In genomic region chr4:76767983-76768382, GRCh38 we compare ENCODE assay signal across 18 cellular contexts.
DNase-seq lines count a peak whose midpoint lies in the region; ATAC-seq and TF ChIP-seq lines count a peak whose summit lies in the region.
"Had no signal": no experiment of that assay in that cellular context is flagged by ENCODE, and none has a peak within 500 bp of the region (broad histone marks: within the 10 kb centered on the region; RNA-seq: fewer than 3 reads in every experiment).

No MANE protein-coding gene starts in this region.

- H3K79me2 ChIP-seq in mesendoderm (ENCODE audit: control insufficient read depth, insufficient read depth, low read length) = no peaks in the 10 kb centered on the region

- H3K79me1 ChIP-seq in mesendoderm (ENCODE audit: low read length) = no peaks in the 10 kb centered on the region

- H3K4me3 ChIP-seq in HUES48 (ENCODE audit: low read depth, low read length) = no peak overlapping the region
- H3K4me3 ChIP-seq in astrocyte of the spinal cord (ENCODE audit: low read depth, low read length) = no peak overlapping the region
- H3K4me3 ChIP-seq in mesendoderm (ENCODE audit: low read length) = no peak overlapping the region
- no peak overlapping the region for H3K4me3 ChIP-seq in right cardiac atrium (ENCODE audit: low read length)
- no peak overlapping the region for H3K4me3 ChIP-seq in heart left ventricle
- H3K4me3 ChIP-seq: cardiac muscle cell, psoas muscle, SJCRH30, upper lobe of right lung had no signal

- intact Hi-C loops in right cardiac atrium (cut with DNase I) (no loop called here), heart left ventricle (cut with DNase I) (loop anchor here in 1 of 10 donors (10.0 kb wide), 1 partner anchor 333 kb away; the partner anchor contains the start of gene SHROOM3)

- no CpG with 5 or more reads among the region's 2 CpGs for WGBS in mesendoderm (ENCODE audit: extremely low coverage, insufficient coverage, low lambda C conversion rate)
- WGBS in right cardiac atrium = 48% methylated on average over 2 of the region's 2 CpGs
- 47 to 64% (median 56%) methylated on average over 2 of the region's 2 CpGs for WGBS in heart left ventricle, 4 donors

- no peak overlapping the region for H2BK120ac ChIP-seq in mesendoderm (ENCODE audit: low read depth, low read length)

- no peak overlapping the region for H3K23ac ChIP-seq in mesendoderm (ENCODE audit: low read length)

- no peak overlapping the region for H4K8ac ChIP-seq in mesendoderm (ENCODE audit: low read depth, low read length)

- H2BK15ac ChIP-seq in mesendoderm (replicated peaks; ENCODE audit: low read depth) = no peak overlapping the region

- in situ Hi-C loops in astrocyte of the spinal cord (cut with HindIII; ENCODE audit: low sequenced_read_pairs) = no loop called here

- TF ChIP-seq POLR2A in heart left ventricle (IDR thresholded peaks at IDR 0.05) = no peak

- peak overlapping the region; percentile 48 for H3K27ac ChIP-seq in HUES48 (ENCODE audit: low read depth, low read length)
- H3K27ac ChIP-seq in mesendoderm (ENCODE audit: low read depth, low read length) = peak overlapping the region; percentile 53
- H3K27ac ChIP-seq in right cardiac atrium (ENCODE audit: low read length) = no peak overlapping the region
- no peak overlapping the region for H3K27ac ChIP-seq in heart left ventricle
- H3K27ac ChIP-seq: cardiac muscle cell, psoas muscle, SJCRH30, upper lobe of right lung had no signal

- no peak overlapping the region for H2BK5ac ChIP-seq in mesendoderm (ENCODE audit: low read length)

- H3K36me3 ChIP-seq in HUES48 (ENCODE audit: control insufficient read depth, insufficient read depth, low read length) (peaks cover 59% of the 10 kb centered on the region), mesendoderm (ENCODE audit: control insufficient read depth, insufficient read depth, low read length) (no peaks in the 10 kb centered on the region), heart left ventricle (peaks cover 0 to 23% (median 12%) of the 10 kb centered on the region in 9 donors)

- H3K4me2 ChIP-seq in mesendoderm (ENCODE audit: low read length) = no peak overlapping the region

- DNase-seq in AG08395 (ENCODE audit: low spot score) (peak; percentile 55), astrocyte of the spinal cord (ENCODE audit: low read depth, low spot score) (peak; percentile 27), mesendoderm (peak; percentile 91), occipital lobe (lab: John Stamatoyannopoulos, UW) (no peak), right cardiac atrium (no peak), NCI-H146 (lab: John Stamatoyannopoulos, UW) (no peak), heart left ventricle (no peak)
- DNase-seq: activated T-cell treated with anti-CD3 and anti-CD28 coated beads, Interleukin-2, amount 50 U/mL, for 48 hours; effector CD4-positive, alpha-beta T cell; NCI-H2081 treated with DMSO at 0.1 percent for 48 hours; NCI-H524; psoas muscle; SJCRH30; stimulated activated CD4-positive, alpha-beta T cell treated with anti-CD3 and anti-CD28 coated beads, Interleukin-15, amount 100 ng/mL, for 24 hours; upper lobe of right lung had no signal

- no peak overlapping the region for H3K18ac ChIP-seq in mesendoderm (ENCODE audit: low read length)

- H3K27me3 ChIP-seq in HUES48 (ENCODE audit: control insufficient read depth, insufficient read depth, low read length) (no peaks in the 10 kb centered on the region), mesendoderm (ENCODE audit: insufficient read depth, low read length, poor library complexity) (no peaks in the 10 kb centered on the region), right cardiac atrium (ENCODE audit: control insufficient read depth, insufficient read depth) (no peaks in the 10 kb centered on the region), heart left ventricle (no peaks in the 10 kb centered on the region)
- H3K27me3 ChIP-seq: cardiac muscle cell, SJCRH30, upper lobe of right lung had no signal

- no peaks in the 10 kb centered on the region for H3K9me3 ChIP-seq in HUES48 (ENCODE audit: control insufficient read depth, insufficient read depth, low read length)
- no peaks in the 10 kb centered on the region for H3K9me3 ChIP-seq in right cardiac atrium (ENCODE audit: control insufficient read depth, low read length)
- H3K9me3 ChIP-seq in heart left ventricle = no peaks in the 10 kb centered on the region
- H3K9me3 ChIP-seq: psoas muscle, SJCRH30, upper lobe of right lung had no signal

- no peak overlapping the region for H4K5ac ChIP-seq in mesendoderm (ENCODE audit: low read length)

- no peak overlapping the region for H3K56ac ChIP-seq in mesendoderm (ENCODE audit: low read length)

- no peak overlapping the region for H3K9ac ChIP-seq in HUES48 (ENCODE audit: low read depth, low read length)
- H3K9ac ChIP-seq in mesendoderm (ENCODE audit: low read length) = no peak overlapping the region

- H3K4me1 ChIP-seq in HUES48 (ENCODE audit: control insufficient read depth, insufficient read depth, low read length) = peaks cover 7% of the 10 kb centered on the region
- peaks cover 2% of the 10 kb centered on the region for H3K4me1 ChIP-seq in mesendoderm (ENCODE audit: control insufficient read depth, low read depth, low read length)
- no peaks in the 10 kb centered on the region for H3K4me1 ChIP-seq in right cardiac atrium (ENCODE audit: control insufficient read depth, insufficient read depth, low read length)
- peaks cover 0 to 11% (median 0%) of the 10 kb centered on the region in 12 donors for H3K4me1 ChIP-seq in heart left ventricle
- H3K4me1 ChIP-seq: psoas muscle, upper lobe of right lung had no signal

- no peak overlapping the region for H3K4ac ChIP-seq in mesendoderm (ENCODE audit: low read depth, low read length)

- TF ChIP-seq CTCF in astrocyte of the spinal cord (IDR thresholded peaks at IDR 0.05; ENCODE audit: low read depth, low read length) (no peak), heart left ventricle (IDR thresholded peaks at IDR 0.05) (no peak)

- no peak overlapping the region for H2AK5ac ChIP-seq in mesendoderm (ENCODE audit: low read length)

- ATAC-seq in right cardiac atrium = no peak
- no peak for ATAC-seq in heart left ventricle
- ATAC-seq: left lobe of liver, psoas muscle, upper lobe of right lung had no signal

Comparison
In these comparisons a context has a peak if more than half of its experiments do, and no peak if none do; other contexts are left out.
1. DNase-seq: peak in AG08395 (single experiment), astrocyte of the spinal cord (single experiment) and mesendoderm (single experiment); none in occipital lobe (single experiment), right cardiac atrium (0 of 3), NCI-H146 (single experiment) and heart left ventricle (0 of 5).
2. H3K27ac ChIP-seq: peak in HUES48 (single experiment) and mesendoderm (single experiment); none in right cardiac atrium (single experiment) and heart left ventricle (0 of 12).